8 cellular contexts compared by ENCODE assay signal in the genomic region with DNA sequence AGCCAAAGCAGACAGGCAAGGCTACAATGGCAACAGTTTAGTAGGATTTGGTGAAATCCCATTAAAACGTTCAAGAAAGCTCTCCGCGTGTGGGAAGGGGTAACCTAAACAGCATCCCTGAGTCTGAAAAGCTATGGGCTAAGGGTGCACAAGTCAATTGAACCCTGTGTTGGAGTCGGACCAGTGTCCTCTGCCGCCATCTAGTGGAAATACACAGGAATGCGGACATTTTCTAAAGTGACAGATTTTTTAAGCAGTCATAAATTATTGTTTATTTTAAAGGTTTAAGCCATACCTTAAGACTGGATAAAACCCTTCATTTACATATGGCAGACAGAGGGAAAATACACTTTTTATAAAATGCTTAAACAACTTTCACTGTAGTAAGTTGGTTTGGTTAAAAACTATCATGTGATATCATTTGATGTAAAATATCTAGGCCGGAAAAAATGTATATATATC. TPM values are rescaled to one million over a fixed set of nuclear protein-coding genes. Genes with fewer than 3 reads are reported as not detected.
DNase-seq lines count a peak whose midpoint lies in the region; ATAC-seq lines count a peak whose summit lies in the region.

No MANE protein-coding gene starts in this region.

- H3K4me1 Mint-ChIP-seq in activated naive CD8-positive, alpha-beta T cell treated with anti-CD3 and anti-CD28 coated beads for 36 hours = no peaks in the 10 kb centered on the region

- H3K27me3 ChIP-seq in Karpas-422 (ENCODE audit: low read length) = no peaks in the 10 kb centered on the region

- peak; percentile 50 to 56 for ATAC-seq in left cardiac atrium
- ATAC-seq in sciatic nerve = peak; percentile 50
- ATAC-seq in HG03039 (IDR thresholded peaks at IDR 0.05; ENCODE audit: unreplicated experiment) = no peak
- no peak for ATAC-seq in GM21367 (IDR thresholded peaks at IDR 0.05; ENCODE audit: unreplicated experiment)

- H3K27ac ChIP-seq in Karpas-422 (ENCODE audit: low read length) (no peak overlapping the region), SK-N-MC (no peak overlapping the region)

- H3K36me3 ChIP-seq in Karpas-422 (ENCODE audit: insufficient read depth, low read length) (no peaks in the 10 kb centered on the region), SK-N-MC (ENCODE audit: insufficient read depth, low read length) (no peaks in the 10 kb centered on the region)

- DNase-seq in EL (peak; percentile 53), Karpas-422 (peak; percentile 84), SK-N-MC (ENCODE audit: low read depth, low spot score) (peak; percentile 16), left cardiac atrium (peak; percentile 33), sciatic nerve (ENCODE audit: low spot score) (no peak)
- peak; percentile 37 for DNase-seq in activated naive CD8-positive, alpha-beta T cell treated with anti-CD3 and anti-CD28 coated beads for 36 hours

- H3K9ac ChIP-seq in Karpas-422 (ENCODE audit: low read length) (no peak overlapping the region), SK-N-MC (ENCODE audit: insufficient read length) (no peak overlapping the region)

- no peaks in the 10 kb centered on the region for H3K27me3 Mint-ChIP-seq in activated naive CD8-positive, alpha-beta T cell treated with anti-CD3 and anti-CD28 coated beads for 36 hours

- no peak overlapping the region for H2AFZ ChIP-seq in Karpas-422 (ENCODE audit: low read length)

- no peaks in the 10 kb centered on the region for H3K9me3 ChIP-seq in Karpas-422 (ENCODE audit: low read length)
- no peaks in the 10 kb centered on the region for H3K9me3 ChIP-seq in SK-N-MC (ENCODE audit: low read depth, low read length)

- no peak overlapping the region for H3K4me2 ChIP-seq in Karpas-422 (ENCODE audit: low read depth, low read length, poor library complexity, severe bottlenecking)

- H3K4me3 ChIP-seq in Karpas-422 (ENCODE audit: low read length) (no peak overlapping the region), SK-N-MC (no peak overlapping the region)

- H3K36me3 Mint-ChIP-seq in activated naive CD8-positive, alpha-beta T cell treated with anti-CD3 and anti-CD28 coated beads for 36 hours = no peaks in the 10 kb centered on the region

- intact Hi-C loops in left cardiac atrium (cut with DNase I) = loop anchor here (5.0 to 10.0 kb wide), 3 partner anchors 101 to 371 kb away; no protein-coding TSS in a partner anchor
- intact Hi-C loops in sciatic nerve (cut with DNase I) = loop anchor here (10.0 kb wide), 1 partner anchor 1471 kb away; a partner anchor contains a TSS

- no peaks in the 10 kb centered on the region for H3K79me2 ChIP-seq in Karpas-422 (ENCODE audit: low read length)

- H3K9me2 ChIP-seq in Karpas-422 (replicated peaks; ENCODE audit: insufficient read depth, low read length) = no peaks in the 10 kb centered on the region

- H3K4me3 Mint-ChIP-seq in activated naive CD8-positive, alpha-beta T cell treated with anti-CD3 and anti-CD28 coated beads for 36 hours = no peak overlapping the region

- no peaks in the 10 kb centered on the region for H4K20me1 ChIP-seq in Karpas-422 (ENCODE audit: insufficient read depth, low read depth, low read length)

- H3K4me1 ChIP-seq in Karpas-422 (ENCODE audit: low read length) = peaks cover 5% of the 10 kb centered on the region

- no peaks in the 10 kb centered on the region for H3K9me3 Mint-ChIP-seq in activated naive CD8-positive, alpha-beta T cell treated with anti-CD3 and anti-CD28 coated beads for 36 hours

- H3K27ac Mint-ChIP-seq in activated naive CD8-positive, alpha-beta T cell treated with anti-CD3 and anti-CD28 coated beads for 36 hours = no peak overlapping the region

RNA-seq across cellular contexts. Expression of a gene that starts 26.5 kb away (rescaled TPM):
- total RNA-seq in Karpas-422 (2014; rRNA removed; shearing (Covaris generic); ENCODE audit: low replicate concordance) = 171 and 205 TPM in 2 replicates
- total RNA-seq in activated naive CD8-positive, alpha-beta T cell treated with anti-CD3 and anti-CD28 coated beads for 36 hours = 100 to 1,000 TPM; 102 to 118 TPM
- total RNA-seq in left cardiac atrium (10 to 100 TPM; 77.3 to 83.4 TPM), sciatic nerve (109 TPM)

Comparison
In these comparisons a context has a peak if more than half of its experiments do, and no peak if none do; other contexts are left out.
1. ATAC-seq: peak in left cardiac atrium (2 of 2) and sciatic nerve (single experiment); none in HG03039 (single experiment) and GM21367 (single experiment).